ENCODE assay signal across 16 cellular contexts in genomic region chr6:18042536-18043145, GRCh38. TPM values are rescaled to one million over a fixed set of nuclear protein-coding genes. Genes with fewer than 3 reads are reported as not detected.
DNase-seq lines count a peak whose midpoint lies in the region; ATAC-seq and TF ChIP-seq lines count a peak whose summit lies in the region.
"Had no signal": no experiment of that assay in that cellular context is flagged by ENCODE, and none has a peak within 500 bp of the region (broad histone marks: within the 10 kb centered on the region; RNA-seq: fewer than 3 reads in every experiment).

No MANE protein-coding gene starts in this region.

- no peak overlapping the region for H3K27ac ChIP-seq in mesendoderm (ENCODE audit: low read depth, low read length)
- H3K27ac ChIP-seq in stomach, result peak overlapping the region in 4 of 5 donors; percentile 10 to 49 (median 16)

- H3K79me2 ChIP-seq in mesendoderm (ENCODE audit: control insufficient read depth, insufficient read depth, low read length), result no peaks in the 10 kb centered on the region

- peaks cover 55% of the 10 kb centered on the region for H3K4me1 Mint-ChIP-seq in HFFc6 (ENCODE audit: low read depth)
- H3K4me1 Mint-ChIP-seq: B cell, naive B cell had no signal

- no peak for TF ChIP-seq POLR2A in stomach (IDR thresholded peaks at IDR 0.05)

- TF ChIP-seq CTCF in HFFc6 (IDR thresholded peaks at IDR 0.05) (no peak), stomach (IDR thresholded peaks at IDR 0.05) (no peak)

- H3K23ac ChIP-seq in mesendoderm (ENCODE audit: low read length), result no peak overlapping the region

- no peaks in the 10 kb centered on the region for H3K36me3 ChIP-seq in mesendoderm (ENCODE audit: control insufficient read depth, insufficient read depth, low read length)
- no peaks in the 10 kb centered on the region for H3K36me3 ChIP-seq in stomach

- H4K8ac ChIP-seq in mesendoderm (ENCODE audit: low read depth, low read length), result no peak overlapping the region

- WGBS in mesendoderm (ENCODE audit: extremely low coverage, insufficient coverage, low lambda C conversion rate), result no CpG with 5 or more reads among the region's 8 CpGs
- WGBS in stomach, 5 donors, result 79 to 88% (median 84%) methylated on average over 8 of the region's 8 CpGs

- peaks cover 3% of the 10 kb centered on the region for H3K27me3 Mint-ChIP-seq in HFFc6 (ENCODE audit: insufficient read depth)
- H3K27me3 Mint-ChIP-seq: naive B cell had no signal

- no peak overlapping the region for H3K18ac ChIP-seq in mesendoderm (ENCODE audit: low read length)

- H3K79me1 ChIP-seq in mesendoderm (ENCODE audit: low read length), result no peaks in the 10 kb centered on the region

- H3K4me1 ChIP-seq in mesendoderm (ENCODE audit: control insufficient read depth, low read depth, low read length) (no peaks in the 10 kb centered on the region), stomach (peaks cover 5 to 11% (median 9%) of the 10 kb centered on the region in 4 donors)

- no peak overlapping the region for H2AK5ac ChIP-seq in mesendoderm (ENCODE audit: low read length)

- H3K27ac Mint-ChIP-seq in HFFc6, result peak overlapping the region; percentile 88
- H3K27ac Mint-ChIP-seq: activated CD8-positive, alpha-beta T cell treated with anti-CD3 and anti-CD28 coated beads, Interleukin-2, amount 10 ng/mL, durations not matched to agents 7 days and 5 days; activated T-helper 2 cell treated with anti-CD3 and anti-CD28 coated beads, Interferon-gamma antibody, Interleukin-2, Interleukin-4, amounts not matched to agents 10 μg/mL and 5 μg/mL and 100 μg/mL, durations not matched to agents 14 hours and 24 hours and 36 hours; B cell had no signal

- H3K27me3 ChIP-seq in mesendoderm (ENCODE audit: insufficient read depth, low read length, poor library complexity), result no peaks in the 10 kb centered on the region
- H3K27me3 ChIP-seq in stomach, result no peaks in the 10 kb centered on the region

- peak overlapping the region; percentile 21 for H3K4ac ChIP-seq in mesendoderm (ENCODE audit: low read depth, low read length)

- peak overlapping the region; percentile 58 for H3K56ac ChIP-seq in mesendoderm (ENCODE audit: low read length)

- H3K4me2 ChIP-seq in mesendoderm (ENCODE audit: low read length), result no peak overlapping the region

- no peaks in the 10 kb centered on the region for H3K36me3 Mint-ChIP-seq in HFFc6 (ENCODE audit: low read depth)
- H3K36me3 Mint-ChIP-seq: naive B cell had no signal

- DNase-seq in HFFc6 (no peak), astrocyte of the hippocampus (ENCODE audit: low read depth, low spot score) (peak; percentile 12), mesendoderm (no peak), stomach (no peak), germinal center (ENCODE audit: low spot score) (no peak), NOMO-1 treated with DMSO at 0.1 percent for 48 hours (lab: John Stamatoyannopoulos, UW; ENCODE audit: unreplicated experiment) (no peak), NCI-H2081 treated with DMSO at 0.1 percent for 48 hours (lab: John Stamatoyannopoulos, UW) (no peak)
- DNase-seq: activated CD8-positive, alpha-beta T cell treated with anti-CD3 and anti-CD28 coated beads, Interleukin-2, amount 10 ng/mL, durations not matched to agents 7 days and 5 days; DMS 273 treated with DMSO at 0.1 percent for 48 hours; effector CD4-positive, alpha-beta T cell; Karpas-422; naive B cell; NCI-H187 had no signal

- no peaks in the 10 kb centered on the region for H3K9me3 ChIP-seq in stomach

- no peak overlapping the region for H4K5ac ChIP-seq in mesendoderm (ENCODE audit: low read length)

- no peak overlapping the region for H3K9ac ChIP-seq in mesendoderm (ENCODE audit: low read length)

- no peak for ATAC-seq in HG03378 (IDR thresholded peaks at IDR 0.05; ENCODE audit: unreplicated experiment)
- ATAC-seq: activated CD8-positive, alpha-beta T cell treated with anti-CD3 and anti-CD28 coated beads, Interleukin-2, amount 10 ng/mL, durations not matched to agents 7 days and 5 days had no signal

- no peak overlapping the region for H2BK15ac ChIP-seq in mesendoderm (replicated peaks; ENCODE audit: low read depth)

- H3K4me3 ChIP-seq in mesendoderm (ENCODE audit: low read length) (no peak overlapping the region), stomach (no peak overlapping the region)

- H3K4me3 Mint-ChIP-seq in HFFc6, result peak overlapping the region; percentile 67
- H3K4me3 Mint-ChIP-seq: activated CD8-positive, alpha-beta T cell treated with anti-CD3 and anti-CD28 coated beads, Interleukin-2, amount 10 ng/mL, durations not matched to agents 7 days and 5 days; B cell; naive B cell had no signal

- no peaks in the 10 kb centered on the region for H3K9me3 Mint-ChIP-seq in HFFc6
- H3K9me3 Mint-ChIP-seq: activated T-helper 2 cell treated with anti-CD3 and anti-CD28 coated beads, Interferon-gamma antibody, Interleukin-2, Interleukin-4, amounts not matched to agents 10 μg/mL and 5 μg/mL and 100 μg/mL, durations not matched to agents 14 hours and 24 hours and 36 hours; naive B cell had no signal

- no peak overlapping the region for H2BK5ac ChIP-seq in mesendoderm (ENCODE audit: low read length)

- intact Hi-C loops in stomach (cut with DNase I; ENCODE audit: low total_unique reads), result no loop called here

- no peak for TF ChIP-seq EP300 in stomach (IDR thresholded peaks at IDR 0.05)

- H2BK120ac ChIP-seq in mesendoderm (ENCODE audit: low read depth, low read length), result no peak overlapping the region

RNA-seq across cellular contexts. Expression of gene KIF13A, which starts 55.2 kb away (rescaled TPM):
- total RNA-seq in HFFc6 (2021; fragmentation: NEBNext Ultra II Directional; extraction: Animal tissue kit (Norgen Biotek cat#: 25700)), result 10 to 100 TPM; 63.7 to 72.8 (median 66.4) TPM
- 16.8 TPM for polyA plus RNA-seq in mesendoderm (2013, experiment 1 of 2)
- polyA plus RNA-seq in mesendoderm (2013, experiment 2 of 2), result 16.8 TPM
- 10 to 100 TPM; 11.7 to 60.6 (median 44.6) TPM for total RNA-seq in stomach
- 10 to 100 TPM in 2 of 3 donors, 1 to 10 TPM in 1; 9.2 to 14.2 (median 11.1) TPM for polyA plus RNA-seq in stomach
- total RNA-seq: activated CD8-positive, alpha-beta T cell treated with anti-CD3 and anti-CD28 coated beads, Interleukin-2, amount 10 ng/mL, durations not matched to agents 7 days and 5 days; activated T-helper 2 cell treated with anti-CD3 and anti-CD28 coated beads, Interferon-gamma antibody, Interleukin-2, Interleukin-4, amounts not matched to agents 10 μg/mL and 5 μg/mL and 100 μg/mL, durations not matched to agents 14 hours and 24 hours and 36 hours had no signal
